In the genomic region with DNA sequence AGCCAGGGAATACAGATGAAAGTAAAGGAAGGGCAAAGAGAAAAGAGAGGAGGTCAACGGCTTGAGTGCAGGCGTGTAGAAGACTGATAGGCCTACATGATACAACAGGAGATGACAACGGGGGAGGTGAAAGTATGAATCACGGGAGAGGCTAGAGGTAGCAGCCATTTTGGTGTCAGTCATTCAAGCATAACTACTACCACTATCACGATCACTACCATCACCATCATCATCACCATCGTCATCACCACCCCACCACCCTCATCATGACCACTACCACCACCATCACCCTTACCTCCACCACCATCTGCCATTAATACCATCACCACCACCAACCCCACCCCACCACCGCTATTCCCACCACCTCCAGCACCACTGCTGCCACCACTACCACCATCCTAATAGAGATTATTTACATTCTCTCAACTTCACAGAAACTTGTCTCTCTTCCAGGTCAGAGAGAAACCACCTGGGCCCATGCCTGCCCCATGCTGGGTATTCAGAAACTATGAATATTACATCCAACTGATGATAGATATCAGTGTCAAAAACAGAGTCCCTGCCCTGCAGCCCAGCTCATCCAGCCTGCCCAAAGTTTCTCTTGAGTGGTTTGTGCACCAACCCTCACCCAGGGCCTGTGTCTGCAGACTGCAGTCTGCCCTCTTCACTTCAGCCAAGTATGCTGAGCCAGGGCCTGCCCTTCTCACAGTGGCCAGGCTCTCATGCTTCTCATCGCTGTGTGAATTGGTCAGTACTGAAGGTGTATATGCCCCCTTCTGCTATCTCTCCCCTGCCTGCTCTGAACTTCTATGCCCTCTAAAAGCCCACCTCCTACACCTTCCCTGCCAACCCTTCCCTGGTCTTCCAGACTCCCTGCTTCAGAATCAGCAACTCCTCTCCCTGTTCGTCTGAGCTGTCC, we compare ENCODE assay signal across 15 cellular contexts.
DNase-seq lines count a peak whose midpoint lies in the region; ATAC-seq, FAIRE-seq and TF ChIP-seq lines count a peak whose summit lies in the region.
"Had no signal": no experiment of that assay in that cellular context is flagged by ENCODE, and none has a peak within 500 bp of the region (broad histone marks: within the 10 kb centered on the region; RNA-seq: fewer than 3 reads in every experiment).

No MANE protein-coding gene starts in this region.

- no peaks in the 10 kb centered on the region for H3K9me3 ChIP-seq in HEK293 (ENCODE audit: control insufficient read depth, insufficient read depth, low read depth, low read length)
- H3K9me3 ChIP-seq in esophagus muscularis mucosa: no peaks in the 10 kb centered on the region
- no peaks in the 10 kb centered on the region for H3K9me3 ChIP-seq in upper lobe of right lung
- no peaks in the 10 kb centered on the region for H3K9me3 ChIP-seq in naive thymus-derived CD4-positive, alpha-beta T cell (ENCODE audit: control insufficient read depth in 2 of 3, low read length in 3 of 3)
- H3K9me3 ChIP-seq: A549, BE2C had no signal

- DNase-seq in HTR-8/SVneo (ENCODE audit: insufficient read length, low spot score) (no peak), esophagus muscularis mucosa (ENCODE audit: extremely low spot score) (peak; percentile 91), upper lobe of right lung (no peak)
- DNase-seq in naive thymus-derived CD4-positive, alpha-beta T cell: no peak
- DNase-seq: BE2C; CD4-positive, alpha-beta memory T cell; DMS79; H7 had no signal

- no peaks in the 10 kb centered on the region for H3K27me3 ChIP-seq in esophagus muscularis mucosa
- no peaks in the 10 kb centered on the region for H3K27me3 ChIP-seq in upper lobe of right lung
- no peaks in the 10 kb centered on the region for H3K27me3 ChIP-seq in naive thymus-derived CD4-positive, alpha-beta T cell (ENCODE audit: control insufficient read depth in 2 of 2, insufficient read depth in 2 of 2, low read length in 2 of 2)
- H3K27me3 ChIP-seq: BE2C had no signal

- WGBS in esophagus muscularis mucosa: 97% methylated on average over 9 of the region's 9 CpGs

- no peak overlapping the region for H3K4me3 Mint-ChIP-seq in naive thymus-derived CD4-positive, alpha-beta T cell
- H3K4me3 Mint-ChIP-seq: CD4-positive, alpha-beta memory T cell had no signal

- no peak for TF ChIP-seq CTCF in HEK293 (tag by site-specific recombination; IDR thresholded peaks at IDR 0.05)
- no peak for TF ChIP-seq CTCF in esophagus muscularis mucosa (IDR thresholded peaks at IDR 0.05)
- TF ChIP-seq CTCF in upper lobe of right lung (IDR thresholded peaks at IDR 0.05): no peak

- CTCF ChIA-PET in HEK293 (lab: Yijun Ruan, JAX): interaction anchor here (0.7 kb wide), 1 partner anchor 591 kb away, joined by 5 read pairs; no protein-coding TSS in a partner anchor
- CTCF ChIA-PET in naive thymus-derived CD4-positive, alpha-beta T cell (lab: Charles Lee): no interaction called here

- H3K4me1 ChIP-seq in HEK293 (ENCODE audit: control insufficient read depth, insufficient read depth, low read length): no peaks in the 10 kb centered on the region
- H3K4me1 ChIP-seq in esophagus muscularis mucosa: peaks cover 0 to 3% (median under 1%) of the 10 kb centered on the region in 4 donors
- H3K4me1 ChIP-seq in upper lobe of right lung: no peaks in the 10 kb centered on the region
- H3K4me1 ChIP-seq in naive thymus-derived CD4-positive, alpha-beta T cell (ENCODE audit: control insufficient read depth in 2 of 2, insufficient read depth in 2 of 2, low read length in 2 of 2): peaks cover 0 to 9% of the 10 kb centered on the region in 2 donors

- ATAC-seq in upper lobe of right lung (peak; percentile 21), HG02588 (IDR thresholded peaks at IDR 0.05; ENCODE audit: unreplicated experiment) (no peak)
- ATAC-seq in naive thymus-derived CD4-positive, alpha-beta T cell: no peak
- ATAC-seq: A549, GM12878 had no signal

- no peak for TF ChIP-seq POLR2A in esophagus muscularis mucosa (IDR thresholded peaks at IDR 0.05; ENCODE audit: low read depth)

- peak; percentile 73 for FAIRE-seq in HTR-8/SVneo (lab: Jason Lieb, UNC)
- FAIRE-seq: A549, GM12878, GM18507 had no signal

- H3K27ac Mint-ChIP-seq in naive thymus-derived CD4-positive, alpha-beta T cell: no peak overlapping the region
- H3K27ac Mint-ChIP-seq: CD4-positive, alpha-beta memory T cell had no signal

- no peaks in the 10 kb centered on the region for H3K9me3 Mint-ChIP-seq in naive thymus-derived CD4-positive, alpha-beta T cell
- H3K9me3 Mint-ChIP-seq: CD4-positive, alpha-beta memory T cell had no signal

- intact Hi-C loops in esophagus muscularis mucosa (cut with DNase I): no loop called here
- intact Hi-C loops in upper lobe of right lung (cut with DNase I): no loop called here
- intact Hi-C loops in naive thymus-derived CD4-positive, alpha-beta T cell (cut with micrococcal nuclease): no loop called here

- H3K27me3 Mint-ChIP-seq in naive thymus-derived CD4-positive, alpha-beta T cell: peaks cover 0 to 24% (median 5%) of the 10 kb centered on the region in 5 donors

- H3K36me3 ChIP-seq in HEK293 (ENCODE audit: control insufficient read depth in 2 of 2, insufficient read depth in 1 of 2, low read length in 2 of 2) (no peaks in the 10 kb centered on the region), esophagus muscularis mucosa (no peaks in the 10 kb centered on the region), upper lobe of right lung (no peaks in the 10 kb centered on the region)
- no peaks in the 10 kb centered on the region for H3K36me3 ChIP-seq in naive thymus-derived CD4-positive, alpha-beta T cell (ENCODE audit: control insufficient read depth in 2 of 3, insufficient read depth in 3 of 3, low read length in 3 of 3)
- H3K36me3 ChIP-seq: BE2C had no signal

- no peak overlapping the region for H3K4me3 ChIP-seq in HEK293 (ENCODE audit: low read depth, low read length)
- no peak overlapping the region for H3K4me3 ChIP-seq in esophagus muscularis mucosa
- H3K4me3 ChIP-seq in upper lobe of right lung: no peak overlapping the region
- H3K4me3 ChIP-seq in naive thymus-derived CD4-positive, alpha-beta T cell (ENCODE audit: low read length): no peak overlapping the region
- H3K4me3 ChIP-seq: A549, GM12878, GM23248 had no signal

- H3K36me3 Mint-ChIP-seq in naive thymus-derived CD4-positive, alpha-beta T cell: no peaks in the 10 kb centered on the region
- H3K36me3 Mint-ChIP-seq: CD4-positive, alpha-beta memory T cell had no signal

- POLR2A ChIA-PET in HEK293 (lab: Yijun Ruan, JAX): no interaction called here
- POLR2A ChIA-PET in naive thymus-derived CD4-positive, alpha-beta T cell (lab: Charles Lee): no interaction called here

- H3K27ac ChIP-seq in HEK293 (ENCODE audit: extremely low read depth, low read depth, low read length): no peak overlapping the region
- no peak overlapping the region for H3K27ac ChIP-seq in esophagus muscularis mucosa (replicated peaks in 1 of 4)
- H3K27ac ChIP-seq in upper lobe of right lung: no peak overlapping the region
- H3K27ac ChIP-seq in naive thymus-derived CD4-positive, alpha-beta T cell (ENCODE audit: low read depth, low read length): no peak overlapping the region
- H3K27ac ChIP-seq: A549, C4-2B, GM23248 had no signal

- no peak for TF ChIP-seq EP300 in esophagus muscularis mucosa (IDR thresholded peaks at IDR 0.05)

- H3K4me1 Mint-ChIP-seq in naive thymus-derived CD4-positive, alpha-beta T cell: peaks cover 4 to 10% (median 5%) of the 10 kb centered on the region in 7 donors

TF ChIP-seq in HEK293, 187 proteins besides CTCF, POLR2A, EP300 and RAD21:
- TF ChIP-seq ZSCAN16 (tag by site-specific recombination; IDR thresholded peaks at IDR 0.05) (no peak), ZNF133 (tag by site-specific recombination; IDR thresholded peaks at IDR 0.05) (peak; percentile 31; the same call in 1 of the 2 replicates)
